11 cellular contexts compared by ENCODE assay signal in the genomic region with DNA sequence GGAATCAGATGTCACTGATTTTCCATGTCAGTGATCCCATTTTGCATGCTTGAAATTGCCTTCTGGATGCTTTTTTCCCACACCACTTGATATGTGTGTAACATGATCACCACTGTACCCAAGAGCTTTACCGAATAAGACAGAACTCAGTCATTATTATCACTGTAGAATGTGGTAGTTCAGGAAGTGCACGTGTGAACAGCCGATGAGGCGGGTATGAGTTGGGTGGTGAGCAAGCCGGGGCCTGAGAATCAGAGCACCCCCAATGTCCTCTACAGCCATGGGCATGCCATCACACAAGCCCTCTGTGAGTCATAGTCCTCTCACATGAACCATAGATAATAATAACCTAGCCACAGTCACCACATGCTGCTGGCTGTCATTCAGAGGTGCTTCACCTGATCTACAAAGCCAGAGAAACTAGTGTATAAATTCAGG.
DNase-seq lines count a peak whose midpoint lies in the region; ATAC-seq lines count a peak whose summit lies in the region.
"Had no signal": no experiment of that assay in that cellular context is flagged by ENCODE, and none has a peak within 500 bp of the region (broad histone marks: within the 10 kb centered on the region; RNA-seq: fewer than 3 reads in every experiment).

No MANE protein-coding gene starts in this region.

- no peak overlapping the region for H3K27ac ChIP-seq in SJCRH30
- no peak overlapping the region for H3K27ac ChIP-seq in caudate nucleus (ENCODE audit: low read depth, low read length)
- H3K27ac ChIP-seq: C4-2B, coronary artery, neutrophil had no signal

- intact Hi-C loops in activated T-helper 2 cell treated with anti-CD3 and anti-CD28 coated beads, Interferon-gamma antibody, Interleukin-2, Interleukin-4, amounts not matched to agents 10 μg/mL and 5 μg/mL and 100 μg/mL, durations not matched to agents 14 hours and 24 hours and 36 hours (cut with micrococcal nuclease): no loop called here

- no peaks in the 10 kb centered on the region for H3K27me3 Mint-ChIP-seq in activated T-helper 2 cell treated with anti-CD3 and anti-CD28 coated beads, Interferon-gamma antibody, Interleukin-2, Interleukin-4, amounts not matched to agents 10 μg/mL and 5 μg/mL and 100 μg/mL, durations not matched to agents 14 hours and 24 hours and 36 hours (ENCODE audit: low read depth)

- ATAC-seq in GM21360 (IDR thresholded peaks at IDR 0.05; ENCODE audit: unreplicated experiment): peak; percentile 79

- no peaks in the 10 kb centered on the region for H3K36me3 ChIP-seq in SJCRH30
- H3K36me3 ChIP-seq: neutrophil had no signal

- no peak overlapping the region for H3K4me3 Mint-ChIP-seq in activated T-helper 2 cell treated with anti-CD3 and anti-CD28 coated beads, Interferon-gamma antibody, Interleukin-2, Interleukin-4, amounts not matched to agents 10 μg/mL and 5 μg/mL and 100 μg/mL, durations not matched to agents 14 hours and 24 hours and 36 hours (ENCODE audit: low read depth)

- H3K36me3 Mint-ChIP-seq in activated T-helper 2 cell treated with anti-CD3 and anti-CD28 coated beads, Interferon-gamma antibody, Interleukin-2, Interleukin-4, amounts not matched to agents 10 μg/mL and 5 μg/mL and 100 μg/mL, durations not matched to agents 14 hours and 24 hours and 36 hours (ENCODE audit: low read depth): no peaks in the 10 kb centered on the region

- no peaks in the 10 kb centered on the region for H3K4me1 Mint-ChIP-seq in activated T-helper 2 cell treated with anti-CD3 and anti-CD28 coated beads, Interferon-gamma antibody, Interleukin-2, Interleukin-4, amounts not matched to agents 10 μg/mL and 5 μg/mL and 100 μg/mL, durations not matched to agents 14 hours and 24 hours and 36 hours (ENCODE audit: low read depth)

- H3K9me3 Mint-ChIP-seq in activated T-helper 2 cell treated with anti-CD3 and anti-CD28 coated beads, Interferon-gamma antibody, Interleukin-2, Interleukin-4, amounts not matched to agents 10 μg/mL and 5 μg/mL and 100 μg/mL, durations not matched to agents 14 hours and 24 hours and 36 hours: no peaks in the 10 kb centered on the region

- no peak overlapping the region for H3K4me3 ChIP-seq in SJCRH30
- H3K4me3 ChIP-seq: coronary artery had no signal

- H3K27me3 ChIP-seq in SJCRH30: no peaks in the 10 kb centered on the region
- H3K27me3 ChIP-seq: neutrophil had no signal

- H3K4me1 ChIP-seq in SJCRH30: peaks cover 8% of the 10 kb centered on the region

- no peaks in the 10 kb centered on the region for H3K9me3 ChIP-seq in SJCRH30 (replicated peaks)
- H3K9me3 ChIP-seq: neutrophil had no signal

- DNase-seq in COR-L47 (lab: John Stamatoyannopoulos, UW) (peak; percentile 27), HT1080 (ENCODE audit: low read depth) (peak; percentile 99), SJCRH30 (peak; percentile 30 to 56), inferior parietal cortex (ENCODE audit: extremely low spot score) (no peak), HuH-7.5 (ENCODE audit: low spot score) (no peak), caudate nucleus (lab: John Stamatoyannopoulos, UW) (no peak)
- DNase-seq in activated T-helper 2 cell treated with anti-CD3 and anti-CD28 coated beads, Interferon-gamma antibody, Interleukin-2, Interleukin-4, amounts not matched to agents 10 μg/mL and 5 μg/mL and 100 μg/mL, durations not matched to agents 14 hours and 24 hours and 36 hours (ENCODE audit: low spot score): no peak

- no peak overlapping the region for H3K27ac Mint-ChIP-seq in activated T-helper 2 cell treated with anti-CD3 and anti-CD28 coated beads, Interferon-gamma antibody, Interleukin-2, Interleukin-4, amounts not matched to agents 10 μg/mL and 5 μg/mL and 100 μg/mL, durations not matched to agents 14 hours and 24 hours and 36 hours

Comparison
In these comparisons a context has a peak if more than half of its experiments do, and no peak if none do; other contexts are left out.
1. DNase-seq: peak in COR-L47 (single experiment), HT1080 (single experiment) and SJCRH30 (2 of 2); none in inferior parietal cortex (single experiment), HuH-7.5 (single experiment), activated T-helper 2 cell treated with anti-CD3 and anti-CD28 coated beads, Interferon-gamma antibody, Interleukin-2, Interleukin-4, amounts not matched to agents 10 μg/mL and 5 μg/mL and 100 μg/mL, durations not matched to agents 14 hours and 24 hours and 36 hours (single experiment) and caudate nucleus (0 of 61).